ENCODE assay signal across 1 cellular context in the genomic region with DNA sequence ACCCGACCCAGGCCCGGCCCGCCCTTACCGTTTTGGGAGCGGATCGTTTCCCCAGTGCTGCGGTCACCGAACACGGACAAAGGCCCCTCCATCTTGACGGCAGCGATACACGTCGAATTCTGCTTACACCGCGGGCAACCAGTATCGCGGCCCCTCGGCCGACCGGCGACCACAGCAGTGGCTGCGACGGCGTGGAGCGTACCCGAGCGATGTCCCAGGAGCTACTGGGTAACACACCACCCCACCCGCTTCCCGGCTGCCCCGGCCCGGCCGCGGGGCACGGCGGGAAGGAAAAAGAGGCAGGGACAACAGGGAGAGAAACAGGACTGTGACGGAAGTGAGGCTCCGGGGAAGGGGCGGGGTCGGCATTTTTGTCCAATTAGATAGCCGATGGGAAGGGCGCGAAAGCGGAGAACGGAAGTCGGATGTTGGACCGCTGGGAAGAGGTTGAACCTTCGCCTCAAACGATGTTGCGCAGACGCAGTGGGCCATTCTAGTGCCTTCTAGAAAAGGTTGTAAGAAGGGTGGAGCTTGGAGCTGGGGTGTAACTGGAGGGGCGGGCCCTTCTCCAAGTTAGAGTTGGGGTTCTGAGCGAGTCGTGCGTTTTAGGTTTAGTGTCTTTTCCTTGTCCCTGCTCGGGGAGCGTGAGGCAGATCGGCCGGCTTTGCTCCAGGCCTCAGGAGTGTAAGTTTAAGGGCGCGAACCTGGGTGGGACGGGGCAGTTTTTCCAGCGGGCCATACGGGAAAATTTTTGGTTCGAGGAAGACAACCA.
TF ChIP-seq lines count a peak whose summit lies in the region.

A gene (minus strand): TSS at position 226 of the 772 bp plus-strand sequence. CDS start 134 bp downstream, at position 92.

TF ChIP-seq in HepG2, 621 proteins besides CTCF, POLR2A, EP300 and RAD21 (continued from another document and continues in another):
- TF ChIP-seq MIER3 (CRISPR knock-in tag; IDR thresholded peaks at IDR 0.05; ENCODE audit: borderline replicate concordance) (peak; percentile 87; the same call in 1 of the 2 replicates), POLR2AphosphoS2 (IDR thresholded peaks at IDR 0.05; ENCODE audit: low read depth, low read length) (no peak), ZNF558 (CRISPR knock-in tag; IDR thresholded peaks at IDR 0.05; ENCODE audit: borderline replicate concordance) (peak; percentile 77; the same call in 1 of the 2 replicates), MAF1 (CRISPR knock-in tag; IDR thresholded peaks at IDR 0.05; ENCODE audit: borderline replicate concordance) (0 out of 2 replicates have a peak, but pooled peaks have one; percentile 4), PHB2 (IDR thresholded peaks at IDR 0.05; ENCODE audit: partially characterized antibody) (no peak), CENPT (CRISPR knock-in tag; IDR thresholded peaks at IDR 0.05; ENCODE audit: low read depth) (no peak), ZNF225 (CRISPR knock-in tag; IDR thresholded peaks at IDR 0.05) (peak; percentile 84; the same call in 1 of the 2 replicates), ZNF264 (CRISPR knock-in tag; IDR thresholded peaks at IDR 0.05) (no peak), KLF13 (CRISPR knock-in tag; IDR thresholded peaks at IDR 0.05) (0 out of 2 replicates have a peak, but pooled peaks have one; percentile 56), ZNF614 (CRISPR knock-in tag; IDR thresholded peaks at IDR 0.05; ENCODE audit: borderline replicate concordance) (peak; percentile 93; the same call in 1 of the 2 replicates), FOXJ3 (CRISPR knock-in tag; IDR thresholded peaks at IDR 0.05; ENCODE audit: borderline replicate concordance) (peak; percentile 45), ZNF879 (CRISPR knock-in tag; IDR thresholded peaks at IDR 0.05) (peak; percentile 2; the same call in 1 of the 2 replicates), CC2D1A (CRISPR knock-in tag; IDR thresholded peaks at IDR 0.05) (no peak), RBM39 (IDR thresholded peaks at IDR 0.05; ENCODE audit: low read depth, low read length, poor library complexity, severe bottlenecking) (peak; percentile 97), NFKBIZ (CRISPR knock-in tag; IDR thresholded peaks at IDR 0.05) (no peak), MTA3 (CRISPR knock-in tag; IDR thresholded peaks at IDR 0.05) (no peak), SNAPC2 (CRISPR knock-in tag; IDR thresholded peaks at IDR 0.05) (no peak), ZNF326 (CRISPR knock-in tag; IDR thresholded peaks at IDR 0.05; ENCODE audit: borderline replicate concordance) (no peak), HNRNPK (IDR thresholded peaks at IDR 0.05; ENCODE audit: low read depth, low read length, poor library complexity, severe bottlenecking) (no peak), ZFYVE20 (CRISPR knock-in tag; IDR thresholded peaks at IDR 0.05; ENCODE audit: borderline replicate concordance, low read depth) (no peak), HOXA9 (CRISPR knock-in tag; IDR thresholded peaks at IDR 0.05; ENCODE audit: borderline replicate concordance) (peak; percentile 89; the same call in 1 of the 2 replicates), ZNF883 (CRISPR knock-in tag; IDR thresholded peaks at IDR 0.05; ENCODE audit: not compliant biosample characterization) (peak; percentile 76), TCF7 (IDR thresholded peaks at IDR 0.05; ENCODE audit: low read depth) (no peak), WIZ (CRISPR knock-in tag; IDR thresholded peaks at IDR 0.05) (peak; percentile 94; the same call in 1 of the 2 replicates), RBM22 (optimal IDR thresholded peaks at IDR 0.05; ENCODE audit: low read length) (peak; percentile 77), NPAS2 (CRISPR knock-in tag; IDR thresholded peaks at IDR 0.05; ENCODE audit: borderline replicate concordance) (no peak), KAT8 (CRISPR knock-in tag; IDR thresholded peaks at IDR 0.05) (peak; percentile 91), MYC (CRISPR knock-in tag; IDR thresholded peaks at IDR 0.05; ENCODE audit: borderline replicate concordance) (no peak; the same call in 1 of the 2 replicates), MATR3 (CRISPR knock-in tag; IDR thresholded peaks at IDR 0.05) (no peak), ZNF75D (CRISPR knock-in tag; IDR thresholded peaks at IDR 0.05; ENCODE audit: borderline replicate concordance) (0 out of 2 replicates have a peak, but pooled peaks have one; percentile 88), MXD4 (CRISPR knock-in tag; IDR thresholded peaks at IDR 0.05) (peak; percentile 8; the same call in 1 of the 2 replicates)
- TF ChIP-seq, protein P1, sequence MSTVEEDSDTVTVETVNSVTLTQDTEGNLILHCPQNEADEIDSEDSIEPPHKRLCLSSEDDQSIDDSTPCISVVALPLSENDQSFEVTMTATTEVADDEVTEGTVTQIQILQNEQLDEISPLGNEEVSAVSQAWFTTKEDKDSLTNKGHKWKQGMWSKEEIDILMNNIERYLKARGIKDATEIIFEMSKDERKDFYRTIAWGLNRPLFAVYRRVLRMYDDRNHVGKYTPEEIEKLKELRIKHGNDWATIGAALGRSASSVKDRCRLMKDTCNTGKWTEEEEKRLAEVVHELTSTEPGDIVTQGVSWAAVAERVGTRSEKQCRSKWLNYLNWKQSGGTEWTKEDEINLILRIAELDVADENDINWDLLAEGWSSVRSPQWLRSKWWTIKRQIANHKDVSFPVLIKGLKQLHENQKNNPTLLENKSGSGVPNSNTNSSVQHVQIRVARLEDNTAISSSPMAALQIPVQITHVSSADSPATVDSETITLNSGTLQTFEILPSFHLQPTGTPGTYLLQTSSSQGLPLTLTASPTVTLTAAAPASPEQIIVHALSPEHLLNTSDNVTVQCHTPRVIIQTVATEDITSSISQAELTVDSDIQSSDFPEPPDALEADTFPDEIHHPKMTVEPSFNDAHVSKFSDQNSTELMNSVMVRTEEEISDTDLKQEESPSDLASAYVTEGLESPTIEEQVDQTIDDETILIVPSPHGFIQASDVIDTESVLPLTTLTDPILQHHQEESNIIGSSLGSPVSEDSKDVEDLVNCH (CRISPR knock-in tag; IDR thresholded peaks at IDR 0.05): no peak
- TF ChIP-seq, protein P2, sequence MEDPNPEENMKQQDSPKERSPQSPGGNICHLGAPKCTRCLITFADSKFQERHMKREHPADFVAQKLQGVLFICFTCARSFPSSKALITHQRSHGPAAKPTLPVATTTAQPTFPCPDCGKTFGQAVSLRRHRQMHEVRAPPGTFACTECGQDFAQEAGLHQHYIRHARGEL (CRISPR knock-in tag; IDR thresholded peaks at IDR 0.05): peak; percentile 18; the same call in 1 of the 2 replicates
- TF ChIP-seq, protein P3, sequence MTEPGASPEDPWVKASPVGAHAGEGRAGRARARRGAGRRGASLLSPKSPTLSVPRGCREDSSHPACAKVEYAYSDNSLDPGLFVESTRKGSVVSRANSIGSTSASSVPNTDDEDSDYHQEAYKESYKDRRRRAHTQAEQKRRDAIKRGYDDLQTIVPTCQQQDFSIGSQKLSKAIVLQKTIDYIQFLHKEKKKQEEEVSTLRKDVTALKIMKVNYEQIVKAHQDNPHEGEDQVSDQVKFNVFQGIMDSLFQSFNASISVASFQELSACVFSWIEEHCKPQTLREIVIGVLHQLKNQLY (CRISPR knock-in tag; IDR thresholded peaks at IDR 0.05): peak; percentile 47; the same call in 1 of the 2 replicates
- TF ChIP-seq, protein P4, sequence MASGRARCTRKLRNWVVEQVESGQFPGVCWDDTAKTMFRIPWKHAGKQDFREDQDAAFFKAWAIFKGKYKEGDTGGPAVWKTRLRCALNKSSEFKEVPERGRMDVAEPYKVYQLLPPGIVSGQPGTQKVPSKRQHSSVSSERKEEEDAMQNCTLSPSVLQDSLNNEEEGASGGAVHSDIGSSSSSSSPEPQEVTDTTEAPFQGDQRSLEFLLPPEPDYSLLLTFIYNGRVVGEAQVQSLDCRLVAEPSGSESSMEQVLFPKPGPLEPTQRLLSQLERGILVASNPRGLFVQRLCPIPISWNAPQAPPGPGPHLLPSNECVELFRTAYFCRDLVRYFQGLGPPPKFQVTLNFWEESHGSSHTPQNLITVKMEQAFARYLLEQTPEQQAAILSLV (CRISPR knock-in tag; IDR thresholded peaks at IDR 0.05; ENCODE audit: borderline replicate concordance): peak; percentile 69
- TF ChIP-seq, protein P5, sequence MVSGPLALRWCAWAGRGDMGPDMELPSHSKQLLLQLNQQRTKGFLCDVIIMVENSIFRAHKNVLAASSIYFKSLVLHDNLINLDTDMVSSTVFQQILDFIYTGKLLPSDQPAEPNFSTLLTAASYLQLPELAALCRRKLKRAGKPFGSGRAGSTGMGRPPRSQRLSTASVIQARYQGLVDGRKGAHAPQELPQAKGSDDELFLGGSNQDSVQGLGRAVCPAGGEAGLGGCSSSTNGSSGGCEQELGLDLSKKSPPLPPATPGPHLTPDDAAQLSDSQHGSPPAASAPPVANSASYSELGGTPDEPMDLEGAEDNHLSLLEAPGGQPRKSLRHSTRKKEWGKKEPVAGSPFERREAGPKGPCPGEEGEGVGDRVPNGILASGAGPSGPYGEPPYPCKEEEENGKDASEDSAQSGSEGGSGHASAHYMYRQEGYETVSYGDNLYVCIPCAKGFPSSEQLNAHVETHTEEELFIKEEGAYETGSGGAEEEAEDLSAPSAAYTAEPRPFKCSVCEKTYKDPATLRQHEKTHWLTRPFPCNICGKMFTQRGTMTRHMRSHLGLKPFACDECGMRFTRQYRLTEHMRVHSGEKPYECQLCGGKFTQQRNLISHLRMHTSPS (CRISPR knock-in tag; IDR thresholded peaks at IDR 0.05; ENCODE audit: low read depth): no peak
- TF ChIP-seq, protein P6, sequence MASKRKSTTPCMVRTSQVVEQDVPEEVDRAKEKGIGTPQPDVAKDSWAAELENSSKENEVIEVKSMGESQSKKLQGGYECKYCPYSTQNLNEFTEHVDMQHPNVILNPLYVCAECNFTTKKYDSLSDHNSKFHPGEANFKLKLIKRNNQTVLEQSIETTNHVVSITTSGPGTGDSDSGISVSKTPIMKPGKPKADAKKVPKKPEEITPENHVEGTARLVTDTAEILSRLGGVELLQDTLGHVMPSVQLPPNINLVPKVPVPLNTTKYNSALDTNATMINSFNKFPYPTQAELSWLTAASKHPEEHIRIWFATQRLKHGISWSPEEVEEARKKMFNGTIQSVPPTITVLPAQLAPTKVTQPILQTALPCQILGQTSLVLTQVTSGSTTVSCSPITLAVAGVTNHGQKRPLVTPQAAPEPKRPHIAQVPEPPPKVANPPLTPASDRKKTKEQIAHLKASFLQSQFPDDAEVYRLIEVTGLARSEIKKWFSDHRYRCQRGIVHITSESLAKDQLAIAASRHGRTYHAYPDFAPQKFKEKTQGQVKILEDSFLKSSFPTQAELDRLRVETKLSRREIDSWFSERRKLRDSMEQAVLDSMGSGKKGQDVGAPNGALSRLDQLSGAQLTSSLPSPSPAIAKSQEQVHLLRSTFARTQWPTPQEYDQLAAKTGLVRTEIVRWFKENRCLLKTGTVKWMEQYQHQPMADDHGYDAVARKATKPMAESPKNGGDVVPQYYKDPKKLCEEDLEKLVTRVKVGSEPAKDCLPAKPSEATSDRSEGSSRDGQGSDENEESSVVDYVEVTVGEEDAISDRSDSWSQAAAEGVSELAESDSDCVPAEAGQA (IDR thresholded peaks at IDR 0.05; ENCODE audit: low read depth): no peak; the same call in 1 of the 2 replicates
- TF ChIP-seq, protein P6 (CRISPR knock-in tag; IDR thresholded peaks at IDR 0.05; ENCODE audit: borderline replicate concordance): no peak
- TF ChIP-seq, protein P7, sequence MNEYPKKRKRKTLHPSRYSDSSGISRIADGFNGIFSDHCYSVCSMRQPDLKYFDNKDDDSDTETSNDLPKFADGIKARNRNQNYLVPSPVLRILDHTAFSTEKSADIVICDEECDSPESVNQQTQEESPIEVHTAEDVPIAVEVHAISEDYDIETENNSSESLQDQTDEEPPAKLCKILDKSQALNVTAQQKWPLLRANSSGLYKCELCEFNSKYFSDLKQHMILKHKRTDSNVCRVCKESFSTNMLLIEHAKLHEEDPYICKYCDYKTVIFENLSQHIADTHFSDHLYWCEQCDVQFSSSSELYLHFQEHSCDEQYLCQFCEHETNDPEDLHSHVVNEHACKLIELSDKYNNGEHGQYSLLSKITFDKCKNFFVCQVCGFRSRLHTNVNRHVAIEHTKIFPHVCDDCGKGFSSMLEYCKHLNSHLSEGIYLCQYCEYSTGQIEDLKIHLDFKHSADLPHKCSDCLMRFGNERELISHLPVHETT (CRISPR knock-in tag; conservative IDR thresholded peaks at IDR 0.05): peak; percentile 89
- TF ChIP-seq, protein P8, sequence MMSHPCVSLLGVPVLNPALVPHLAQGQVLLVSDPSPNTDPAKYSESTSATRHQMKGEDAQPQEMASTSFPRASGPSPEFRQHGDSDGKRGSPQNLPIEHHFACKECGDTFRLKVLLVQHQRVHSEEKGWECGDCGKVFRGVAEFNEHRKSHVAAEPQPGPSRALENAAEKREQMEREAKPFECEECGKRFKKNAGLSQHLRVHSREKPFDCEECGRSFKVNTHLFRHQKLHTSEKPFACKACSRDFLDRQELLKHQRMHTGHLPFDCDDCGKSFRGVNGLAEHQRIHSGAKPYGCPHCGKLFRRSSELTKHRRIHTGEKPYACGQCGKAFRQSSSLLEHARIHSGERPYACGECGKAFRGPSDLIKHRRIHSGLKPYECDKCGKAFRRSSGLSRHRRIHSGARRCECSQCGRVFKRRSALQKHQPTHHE (CRISPR knock-in tag; IDR thresholded peaks at IDR 0.05; ENCODE audit: borderline replicate concordance): no peak
- TF ChIP-seq, protein P9, sequence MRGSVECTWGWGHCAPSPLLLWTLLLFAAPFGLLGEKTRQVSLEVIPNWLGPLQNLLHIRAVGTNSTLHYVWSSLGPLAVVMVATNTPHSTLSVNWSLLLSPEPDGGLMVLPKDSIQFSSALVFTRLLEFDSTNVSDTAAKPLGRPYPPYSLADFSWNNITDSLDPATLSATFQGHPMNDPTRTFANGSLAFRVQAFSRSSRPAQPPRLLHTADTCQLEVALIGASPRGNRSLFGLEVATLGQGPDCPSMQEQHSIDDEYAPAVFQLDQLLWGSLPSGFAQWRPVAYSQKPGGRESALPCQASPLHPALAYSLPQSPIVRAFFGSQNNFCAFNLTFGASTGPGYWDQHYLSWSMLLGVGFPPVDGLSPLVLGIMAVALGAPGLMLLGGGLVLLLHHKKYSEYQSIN (CRISPR knock-in tag; IDR thresholded peaks at IDR 0.05; ENCODE audit: borderline replicate concordance): no peak
